11 cellular contexts compared by ENCODE assay signal in genomic region chr16:87411375-87412271, GRCh38.
"Had no signal": no experiment of that assay in that cellular context is flagged by ENCODE, and none has a peak within 500 bp of the region (broad histone marks: within the 10 kb centered on the region; RNA-seq: fewer than 3 reads in every experiment).

No MANE protein-coding gene starts in this region.

- H3K4me1 ChIP-seq: prostate gland had no signal

- H3K4me3 ChIP-seq: prostate gland had no signal

- H3K27ac ChIP-seq: brain microvascular endothelial cell, prostate gland had no signal

- DNase-seq: activated CD4-positive, alpha-beta T cell treated with anti-CD3 and anti-CD28 coated beads for 4 hours; activated CD8-positive, alpha-beta memory T cell treated with anti-CD3 and anti-CD28 coated beads, Interleukin-2, amount 50 U/mL, for 4 hours; activated CD8-positive, alpha-beta T cell treated with anti-CD3 and anti-CD28 coated beads for 36 hours; activated gamma-delta T cell treated with Interleukin-2 at 50 U/mL for 16 hours; activated naive CD8-positive, alpha-beta T cell treated with anti-CD3 and anti-CD28 coated beads, Interleukin-2, amount 10 ng/mL, durations not matched to agents 7 days and 5 days; brain microvascular endothelial cell; dermis blood vessel endothelial cell; natural killer cell; stimulated activated naive CD8-positive, alpha-beta T cell treated with anti-CD3 and anti-CD28 coated beads, Interleukin-15, amount 100 ng/mL, for 72 hours; T-helper 17 cell had no signal

- ATAC-seq: activated CD8-positive, alpha-beta T cell treated with anti-CD3 and anti-CD28 coated beads for 36 hours; natural killer cell; stimulated activated naive CD8-positive, alpha-beta T cell treated with anti-CD3 and anti-CD28 coated beads, Interleukin-15, amount 100 ng/mL, for 72 hours; T-helper 17 cell had no signal

- H3K9me3 ChIP-seq: prostate gland had no signal

- H3K27me3 ChIP-seq: brain microvascular endothelial cell had no signal
